In the genomic region with DNA sequence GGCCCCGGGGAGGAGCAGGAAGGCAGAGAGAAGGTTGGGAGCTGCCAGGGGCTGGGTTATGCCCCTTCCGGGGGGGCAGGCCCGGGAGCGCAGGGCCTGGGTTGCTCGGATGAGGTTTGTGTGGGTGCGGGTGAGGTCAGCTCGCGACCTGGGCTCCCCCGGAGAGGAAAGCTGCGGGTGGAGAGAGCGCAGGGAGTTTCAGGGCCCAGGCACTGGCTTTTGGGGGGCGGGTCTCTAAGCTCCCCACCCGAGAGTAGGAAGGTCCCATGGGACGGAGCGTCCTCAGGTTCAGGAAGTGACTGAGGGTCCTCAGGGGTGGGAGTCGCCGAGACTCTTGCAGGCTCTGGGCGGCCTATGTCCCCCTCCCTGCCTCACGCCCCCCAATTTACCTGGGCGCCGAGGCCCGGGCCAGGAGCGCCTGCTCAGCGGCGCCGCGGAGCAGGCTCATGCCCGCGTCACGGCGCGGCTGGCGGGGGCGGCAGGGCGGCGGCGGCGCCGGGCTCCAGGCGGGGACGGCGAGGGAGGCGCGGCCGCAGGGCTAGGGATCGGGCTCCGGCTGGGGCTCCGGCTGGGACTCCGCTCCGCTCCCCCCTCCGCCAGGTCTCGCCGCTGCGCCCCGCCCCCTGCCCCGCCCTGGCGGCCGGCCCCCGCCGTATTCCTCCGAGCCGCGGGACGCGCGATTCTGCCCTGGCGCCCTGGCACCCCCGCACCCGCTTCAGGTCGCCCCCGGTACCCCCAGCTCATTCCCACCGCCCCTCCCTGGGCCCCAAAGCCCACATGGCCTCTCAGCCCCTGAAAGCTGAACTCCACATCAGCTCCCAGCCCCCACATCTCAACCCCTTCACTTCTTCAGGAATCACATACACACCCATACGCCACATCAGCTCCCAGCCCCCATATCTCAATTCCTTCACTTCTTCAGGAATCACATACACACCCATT, we compare ENCODE assay signal across 8 cellular contexts. TPM values are rescaled to one million over a fixed set of nuclear protein-coding genes. Genes with fewer than 3 reads are reported as not detected.
DNase-seq lines count a peak whose midpoint lies in the region; ATAC-seq and TF ChIP-seq lines count a peak whose summit lies in the region.

DOK4 (minus strand) TSS at position 578 of the 942 bp plus-strand sequence. CDS start 6,986 bp downstream, outside the sequence.

- intact Hi-C loops in activated CD8-positive, alpha-beta T cell treated with anti-CD3 and anti-CD28 coated beads for 36 hours (cut with micrococcal nuclease), result loop anchor here (5.0 kb wide), 1 partner anchor 51 kb away; the partner anchor contains the start of gene CCDC102A

- peaks cover 22% of the 10 kb centered on the region for H3K4me1 Mint-ChIP-seq in activated CD8-positive, alpha-beta T cell treated with anti-CD3 and anti-CD28 coated beads for 36 hours (ENCODE audit: low read depth)

- peak within 1 kb of the TSS; percentile 79 for H3K27ac Mint-ChIP-seq in activated CD8-positive, alpha-beta T cell treated with anti-CD3 and anti-CD28 coated beads for 36 hours

- H3K4me1 ChIP-seq in lung (ENCODE audit: control insufficient read depth in 2 of 2, insufficient read depth in 2 of 2, low read length in 2 of 2), result peaks cover 0 to 16% of the 10 kb centered on the region in 2 donors

- CTCF ChIA-PET in activated CD8-positive, alpha-beta T cell treated with anti-CD3 and anti-CD28 coated beads for 36 hours (lab: Charles Lee), result interaction anchor here (0.8 to 8.6 kb wide), 12 partner anchors 10 to 163 kb away, joined by 3 to 60 read pairs (median 4); partner anchors contain the start of genes CCDC102A and POLR2C

- peak within 1 kb of the TSS in 1 of 2 donors; percentile 76 for H3K27ac ChIP-seq in lung (ENCODE audit: low read depth in 1 of 2, low read length in 1 of 2)

- WGBS in lung, 2 donors, result 1 to 2% methylated on average over 30 to 72 of the region's 73 CpGs

- no peaks in the 10 kb centered on the region for H3K27me3 Mint-ChIP-seq in activated CD8-positive, alpha-beta T cell treated with anti-CD3 and anti-CD28 coated beads for 36 hours

- no peaks in the 10 kb centered on the region for H3K9me3 ChIP-seq in lung (ENCODE audit: control insufficient read depth in 2 of 2, insufficient read depth in 1 of 2, low read length in 1 of 2)

- POLR2A ChIA-PET in activated CD8-positive, alpha-beta T cell treated with anti-CD3 and anti-CD28 coated beads for 36 hours (lab: Charles Lee), result interaction anchor here (0.6 to 7.5 kb wide), 9 partner anchors 13 to 525 kb away, joined by 3 to 47 read pairs (median 3); partner anchors contain the start of genes CCDC102A, CIAPIN1, COQ9 and POLR2C

- peak within 1 kb of the TSS; percentile 88 for H3K4me3 ChIP-seq in lung

- H3K27me3 ChIP-seq in lung (ENCODE audit: control insufficient read depth, insufficient read depth), result no peaks in the 10 kb centered on the region

- ATAC-seq in HG02970 (IDR thresholded peaks at IDR 0.05; ENCODE audit: low FRiP score, unreplicated experiment) (peak; percentile 85), lung (ENCODE audit: insufficient read depth, low FRiP score) (peak; percentile 90)
- ATAC-seq in activated CD8-positive, alpha-beta T cell treated with anti-CD3 and anti-CD28 coated beads for 36 hours, result peak; percentile 95

- peak; percentile 34 for DNase-seq in NK-92 treated with Interleukin-12 subunit alpha and Interleukin-12 subunit beta, amount 100 ng/mL, for 24 hours (lab: John Stamatoyannopoulos, UW)
- DNase-seq in NK-92 (lab: John Stamatoyannopoulos, UW; ENCODE audit: unreplicated experiment), result no peak
- DNase-seq in NCI-H345 treated with DMSO at 0.1 percent for 48 hours (lab: John Stamatoyannopoulos, UW; ENCODE audit: unreplicated experiment), result peak; percentile 5
- peak; percentile 81 for DNase-seq in activated CD8-positive, alpha-beta T cell treated with anti-CD3 and anti-CD28 coated beads for 36 hours
- peak; percentile 86 for DNase-seq in ecto neural progenitor cell (ENCODE audit: low spot score)
- DNase-seq in lung (ENCODE audit: low spot score), result peak; percentile 81
- peak; percentile 55 to 82 (median 67) for DNase-seq in stimulated activated CD4-positive, alpha-beta T cell treated with anti-CD3 and anti-CD28 coated beads, TNF-alpha, amount 100 ng/mL, for 24 hours (ENCODE audit: low read depth in 3 of 3)

- no peaks in the 10 kb centered on the region for H3K36me3 ChIP-seq in lung (ENCODE audit: control insufficient read depth in 2 of 2, insufficient read depth in 2 of 2, low read length in 2 of 2)

- TF ChIP-seq CTCF in activated CD8-positive, alpha-beta T cell treated with anti-CD3 and anti-CD28 coated beads for 36 hours (IDR thresholded peaks at IDR 0.05), result no peak
- TF ChIP-seq CTCF in lung (IDR thresholded peaks at IDR 0.05; ENCODE audit: control extremely low read depth, extremely low read depth), result no peak

- H3K36me3 Mint-ChIP-seq in activated CD8-positive, alpha-beta T cell treated with anti-CD3 and anti-CD28 coated beads for 36 hours (ENCODE audit: low read depth), result no peaks in the 10 kb centered on the region

- H3K9me3 Mint-ChIP-seq in activated CD8-positive, alpha-beta T cell treated with anti-CD3 and anti-CD28 coated beads for 36 hours, result no peaks in the 10 kb centered on the region

- H3K4me3 Mint-ChIP-seq in activated CD8-positive, alpha-beta T cell treated with anti-CD3 and anti-CD28 coated beads for 36 hours, result peak within 1 kb of the TSS; percentile 76

RNA-seq across cellular contexts. Expression of gene DOK4, which starts in this region (rescaled TPM):
- 1 to 10 TPM; 4.6 to 5.1 TPM for total RNA-seq in activated CD8-positive, alpha-beta T cell treated with anti-CD3 and anti-CD28 coated beads for 36 hours
- 10 to 100 TPM; 45.9 to 58.2 TPM for total RNA-seq in lung
- 10 to 100 TPM; 19.7 to 56.3 TPM for polyA plus RNA-seq in lung

Comparison
In these comparisons a context has a peak if more than half of its experiments do, and no peak if none do; other contexts are left out.
1. RNA of gene DOK4 (total RNA-seq): 45.9 to 58.2 TPM in lung; 4.6 to 5.1 TPM in activated CD8-positive, alpha-beta T cell treated with anti-CD3 and anti-CD28 coated beads for 36 hours; every median in the first group is over 4 times any median in the second.
2. Peak in every context shown above with its lines, with median percentiles within 50 percentile points of each other: ATAC-seq.